In the genomic region with DNA sequence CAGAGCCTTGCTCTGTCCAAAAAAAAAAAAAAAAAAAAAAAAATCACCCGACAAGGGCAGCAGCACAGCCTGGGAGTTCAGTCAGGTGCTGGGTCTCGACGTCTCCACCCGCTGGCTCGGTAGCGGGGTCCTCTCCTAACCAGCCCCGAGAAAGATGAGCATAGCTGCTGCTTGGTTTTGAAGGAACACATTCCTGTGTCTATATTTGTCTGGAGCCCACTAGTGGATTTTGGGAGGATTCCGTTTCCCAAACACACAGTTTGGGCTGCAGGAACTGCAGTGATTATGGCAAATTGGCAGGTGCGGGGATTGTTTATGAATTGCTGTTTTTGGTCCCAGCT, we compare ENCODE assay signal across 8 cellular contexts. TPM values are rescaled to one million over a fixed set of nuclear protein-coding genes. Genes with fewer than 3 reads are reported as not detected.
A peak's percentile ranks its signal among the peaks of the same experiment; 100 is the strongest.
DNase-seq lines count a peak whose midpoint lies in the region; ATAC-seq and TF ChIP-seq lines count a peak whose summit lies in the region.

No MANE protein-coding gene starts in this region.

- TF ChIP-seq CTCF in activated CD8-positive, alpha-beta T cell treated with anti-CD3 and anti-CD28 coated beads for 36 hours (IDR thresholded peaks at IDR 0.05), result no peak

- H3K4me3 Mint-ChIP-seq in activated CD4-positive, alpha-beta T cell treated with anti-CD3 and anti-CD28 coated beads, Interleukin-2, amount 10 ng/mL, durations not matched to agents 7 days and 5 days, result peak overlapping the region; percentile 84
- H3K4me3 Mint-ChIP-seq in activated CD8-positive, alpha-beta T cell treated with anti-CD3 and anti-CD28 coated beads for 36 hours, result peak overlapping the region; percentile 79

- H3K36me3 Mint-ChIP-seq in activated CD4-positive, alpha-beta T cell treated with anti-CD3 and anti-CD28 coated beads, Interleukin-2, amount 10 ng/mL, durations not matched to agents 7 days and 5 days (ENCODE audit: low read depth), result peaks cover 23% of the 10 kb centered on the region
- peaks cover 2% of the 10 kb centered on the region for H3K36me3 Mint-ChIP-seq in activated CD8-positive, alpha-beta T cell treated with anti-CD3 and anti-CD28 coated beads for 36 hours (ENCODE audit: low read depth)

- peak overlapping the region; percentile 90 for H3K27ac Mint-ChIP-seq in activated CD4-positive, alpha-beta T cell treated with anti-CD3 and anti-CD28 coated beads, Interleukin-2, amount 10 ng/mL, durations not matched to agents 7 days and 5 days
- peak overlapping the region; percentile 75 for H3K27ac Mint-ChIP-seq in activated CD8-positive, alpha-beta T cell treated with anti-CD3 and anti-CD28 coated beads for 36 hours

- no peaks in the 10 kb centered on the region for H3K9me3 Mint-ChIP-seq in activated CD4-positive, alpha-beta T cell treated with anti-CD3 and anti-CD28 coated beads, Interleukin-2, amount 10 ng/mL, durations not matched to agents 7 days and 5 days
- no peaks in the 10 kb centered on the region for H3K9me3 Mint-ChIP-seq in activated CD8-positive, alpha-beta T cell treated with anti-CD3 and anti-CD28 coated beads for 36 hours

- POLR2A ChIA-PET in activated CD4-positive, alpha-beta T cell treated with anti-CD3 and anti-CD28 coated beads, Interleukin-2, amount 10 ng/mL, durations not matched to agents 7 days and 5 days (lab: Charles Lee), result interaction anchor here (1.3 kb wide), 1 partner anchor 10 kb away, joined by 6 read pairs; no protein-coding TSS in a partner anchor
- POLR2A ChIA-PET in activated CD8-positive, alpha-beta T cell treated with anti-CD3 and anti-CD28 coated beads for 36 hours (lab: Charles Lee), result interaction anchor here (0.6 to 4.2 kb wide), 7 partner anchors 11 to 175 kb away, joined by 3 to 48 read pairs (median 3); no protein-coding TSS in a partner anchor

- no peak for DNase-seq in activated CD4-positive, alpha-beta T cell treated with anti-CD3 and anti-CD28 coated beads, Interleukin-2, amount 10 ng/mL, durations not matched to agents 7 days and 5 days
- DNase-seq in activated CD4-positive, alpha-beta T cell treated with anti-CD3 and anti-CD28 coated beads, Interleukin-2, amount 50 U/mL, for 1 hour, result no peak
- DNase-seq in activated CD8-positive, alpha-beta T cell treated with anti-CD3 and anti-CD28 coated beads for 36 hours, result no peak
- peak; percentile 63 for DNase-seq in superior temporal gyrus (ENCODE audit: extremely low spot score)
- DNase-seq in hepatic stellate cell (ENCODE audit: low spot score), result no peak
- DNase-seq in NCI-H526 treated with DMSO at 0.1 percent for 48 hours (lab: John Stamatoyannopoulos, UW), result no peak

- H3K27me3 Mint-ChIP-seq in activated CD4-positive, alpha-beta T cell treated with anti-CD3 and anti-CD28 coated beads, Interleukin-2, amount 10 ng/mL, durations not matched to agents 7 days and 5 days, result peaks cover 22% of the 10 kb centered on the region
- peaks cover 10% of the 10 kb centered on the region for H3K27me3 Mint-ChIP-seq in activated CD8-positive, alpha-beta T cell treated with anti-CD3 and anti-CD28 coated beads for 36 hours

- CTCF ChIA-PET in activated CD4-positive, alpha-beta T cell treated with anti-CD3 and anti-CD28 coated beads, Interleukin-2, amount 10 ng/mL, durations not matched to agents 7 days and 5 days (lab: Charles Lee), result interaction anchor here (0.6 to 1.5 kb wide), 7 partner anchors 11 to 301 kb away, joined by 3 to 17 read pairs (median 4); no protein-coding TSS in a partner anchor
- CTCF ChIA-PET in activated CD8-positive, alpha-beta T cell treated with anti-CD3 and anti-CD28 coated beads for 36 hours (lab: Charles Lee), result interaction anchor here (1.0 to 5.2 kb wide), 13 partner anchors 10 to 231 kb away, joined by 3 to 32 read pairs (median 3); no protein-coding TSS in a partner anchor

- peaks cover 42% of the 10 kb centered on the region for H3K4me1 Mint-ChIP-seq in activated CD4-positive, alpha-beta T cell treated with anti-CD3 and anti-CD28 coated beads, Interleukin-2, amount 10 ng/mL, durations not matched to agents 7 days and 5 days
- peaks cover 53% of the 10 kb centered on the region for H3K4me1 Mint-ChIP-seq in activated CD8-positive, alpha-beta T cell treated with anti-CD3 and anti-CD28 coated beads for 36 hours (ENCODE audit: low read depth)

- peaks cover 4% of the 10 kb centered on the region for H3K9me3 ChIP-seq in iPS-18c (ENCODE audit: control insufficient read depth, insufficient read depth, low read length)

- no peak for ATAC-seq in activated CD8-positive, alpha-beta T cell treated with anti-CD3 and anti-CD28 coated beads for 36 hours
- ATAC-seq in GM21825 (IDR thresholded peaks at IDR 0.05; ENCODE audit: unreplicated experiment), result no peak

- peak overlapping the region; percentile 89; the same call in 1 of the 2 replicates for H3K4me3 ChIP-seq in iPS-18c (ENCODE audit: insufficient read depth, low read depth, low read length)

- intact Hi-C loops in activated CD8-positive, alpha-beta T cell treated with anti-CD3 and anti-CD28 coated beads for 36 hours (cut with micrococcal nuclease), result loop anchor here (5.0 kb wide), 1 partner anchor 170 kb away; no protein-coding TSS in a partner anchor

RNA-seq across cellular contexts. Expression of gene OTULINL, which starts 1.2 kb away (rescaled TPM):
- 10 to 100 TPM; 31.4 to 38.7 TPM for total RNA-seq in activated CD4-positive, alpha-beta T cell treated with anti-CD3 and anti-CD28 coated beads, Interleukin-2, amount 10 ng/mL, durations not matched to agents 7 days and 5 days
- 10 to 100 TPM; 19.7 to 21.1 TPM for total RNA-seq in activated CD8-positive, alpha-beta T cell treated with anti-CD3 and anti-CD28 coated beads for 36 hours
